ENCODE assay signal across 16 cellular contexts in the genomic region with DNA sequence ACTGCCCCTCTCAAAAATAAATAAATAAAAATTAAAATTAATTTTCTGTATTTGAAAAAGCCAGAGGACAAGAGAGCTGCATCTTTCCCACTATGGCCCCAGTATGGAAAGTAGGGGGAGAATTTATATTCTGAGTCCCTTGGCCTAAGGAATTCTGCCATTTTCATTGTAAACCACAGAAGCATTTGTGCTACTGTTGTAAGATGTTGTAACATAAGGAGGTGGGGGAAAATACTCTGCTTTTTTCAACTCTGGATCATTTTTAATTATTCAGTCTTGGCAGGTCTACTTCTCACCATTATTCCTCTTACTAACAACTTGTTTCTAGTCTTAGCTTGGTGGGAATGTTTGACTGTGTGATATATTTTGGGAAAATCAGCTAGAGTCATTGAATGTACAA. TPM values are rescaled to one million over a fixed set of nuclear protein-coding genes. Genes with fewer than 3 reads are reported as not detected.
DNase-seq lines count a peak whose midpoint lies in the region; ATAC-seq and TF ChIP-seq lines count a peak whose summit lies in the region.
"Had no signal": no experiment of that assay in that cellular context is flagged by ENCODE, and none has a peak within 500 bp of the region (broad histone marks: within the 10 kb centered on the region; RNA-seq: fewer than 3 reads in every experiment).

No MANE protein-coding gene starts in this region.

- peak overlapping the region in 2 of 10 experiments; percentile 35 to 38; a peak in 3 of 20 replicates for H3K4me3 ChIP-seq in BLaER1 treated with 17β-estradiol and CSF1 and Interleukin-3, amounts not matched to agents 10 nM and 100 nM
- H3K4me3 ChIP-seq in ascending aorta (no peak overlapping the region), mesenchymal stem cell (ENCODE audit: insufficient read depth in 1 of 2, low read depth in 1 of 2, low read length in 2 of 2) (no peak overlapping the region), suprapubic skin (no peak overlapping the region), psoas muscle (no peak overlapping the region)

- no peak for DNase-seq in ascending aorta (ENCODE audit: low spot score in 2 of 2)
- DNase-seq in mesenchymal stem cell = peak; percentile 8
- no peak for DNase-seq in suprapubic skin (ENCODE audit: low spot score in 2 of 2)
- no peak for DNase-seq in psoas muscle
- DNase-seq: ACHN; CD8-positive, alpha-beta T cell; GOT3; MM.1S; NCI-H1105 treated with DMSO at 0.1 percent for 48 hours; NCI-H187 treated with DMSO at 0.1 percent for 48 hours; NCI-H2171; NCI-H774 had no signal

- H2BK15ac ChIP-seq in mesenchymal stem cell (ENCODE audit: low read depth, poor library complexity, severe bottlenecking) = no peak overlapping the region

- H3K36me3 ChIP-seq in BLaER1 treated with 17β-estradiol and CSF1 and Interleukin-3, amounts not matched to agents 10 nM and 100 nM = no peaks in the 10 kb centered on the region
- H3K36me3 ChIP-seq in ascending aorta (no peaks in the 10 kb centered on the region), mesenchymal stem cell (ENCODE audit: control insufficient read depth in 1 of 2, insufficient read depth in 2 of 2, low read depth in 1 of 2, low read length in 2 of 2) (no peaks in the 10 kb centered on the region), suprapubic skin (no peaks in the 10 kb centered on the region), psoas muscle (ENCODE audit: insufficient read depth in 1 of 2, low read depth in 1 of 2) (no peaks in the 10 kb centered on the region)

- H2BK12ac ChIP-seq in mesenchymal stem cell (ENCODE audit: low read length in 2 of 2) = no peak overlapping the region

- H2BK5ac ChIP-seq in mesenchymal stem cell (ENCODE audit: low read depth, low read length, poor library complexity, severe bottlenecking) = no peak overlapping the region

- H2BK120ac ChIP-seq in mesenchymal stem cell (ENCODE audit: low read depth, low read length) = no peak overlapping the region

- H3K79me1 ChIP-seq in mesenchymal stem cell (replicated peaks; ENCODE audit: low read length, poor library complexity, severe bottlenecking) = no peaks in the 10 kb centered on the region

- no peak overlapping the region for H2AK5ac ChIP-seq in mesenchymal stem cell (ENCODE audit: low read length, severe bottlenecking)

- H3K27me3 ChIP-seq in BLaER1 treated with 17β-estradiol and CSF1 and Interleukin-3, amounts not matched to agents 10 nM and 100 nM = no peaks in the 10 kb centered on the region
- H3K27me3 ChIP-seq in ascending aorta (no peaks in the 10 kb centered on the region), mesenchymal stem cell (ENCODE audit: control insufficient read depth in 1 of 2, insufficient read depth in 1 of 2, low read length in 2 of 2) (peaks cover 11 to 15% of the 10 kb centered on the region in 2 experiments), suprapubic skin (no peaks in the 10 kb centered on the region), psoas muscle (ENCODE audit: insufficient read depth in 3 of 3, low read length in 2 of 3) (no peaks in the 10 kb centered on the region)

- no peak for TF ChIP-seq EP300 in suprapubic skin (IDR thresholded peaks at IDR 0.05)

- no peak overlapping the region for H4K91ac ChIP-seq in mesenchymal stem cell (ENCODE audit: low read length)

- ATAC-seq in HG03342 (IDR thresholded peaks at IDR 0.05; ENCODE audit: unreplicated experiment) (no peak), HG03565 (IDR thresholded peaks at IDR 0.05; ENCODE audit: unreplicated experiment) (no peak), psoas muscle (no peak)
- ATAC-seq: CD8-positive, alpha-beta T cell; Panc1 had no signal

- no peaks in the 10 kb centered on the region for H4K20me1 ChIP-seq in BLaER1 treated with 17β-estradiol and CSF1 and Interleukin-3, amounts not matched to agents 10 nM and 100 nM

- no peak overlapping the region for H3K4ac ChIP-seq in mesenchymal stem cell (ENCODE audit: low read depth in 1 of 2, low read length in 2 of 2)

- peak overlapping the region in 6 of 11 experiments; percentile 63 to 86 (median 77); a peak in 12 of 22 replicates for H3K27ac ChIP-seq in BLaER1 treated with 17β-estradiol and CSF1 and Interleukin-3, amounts not matched to agents 10 nM and 100 nM
- peak overlapping the region; percentile 71 to 73 for H3K27ac ChIP-seq in ascending aorta
- H3K27ac ChIP-seq in mesenchymal stem cell (ENCODE audit: low read length, poor library complexity, severe bottlenecking) = no peak overlapping the region
- peak overlapping the region; percentile 7 for H3K27ac ChIP-seq in suprapubic skin
- no peak overlapping the region for H3K27ac ChIP-seq in psoas muscle

- TF ChIP-seq CTCF in ascending aorta (IDR thresholded peaks at IDR 0.05) (no peak), suprapubic skin (IDR thresholded peaks at IDR 0.05) (no peak), psoas muscle (IDR thresholded peaks at IDR 0.05) (no peak)

- no peak overlapping the region for H3K23ac ChIP-seq in mesenchymal stem cell (ENCODE audit: low read length in 2 of 2)

- no peak overlapping the region for H3K18ac ChIP-seq in mesenchymal stem cell (ENCODE audit: low read depth in 1 of 2, low read length in 2 of 2)

- peak overlapping the region in 10 of 11 experiments; percentile 39 to 93 (median 82); a peak in 17 of 22 replicates for H3K4me2 ChIP-seq in BLaER1 treated with 17β-estradiol and CSF1 and Interleukin-3, amounts not matched to agents 10 nM and 100 nM
- no peak overlapping the region for H3K4me2 ChIP-seq in mesenchymal stem cell (ENCODE audit: low read length, poor library complexity, severe bottlenecking)

- H3K4me1 ChIP-seq in BLaER1 treated with 17β-estradiol and CSF1 and Interleukin-3, amounts not matched to agents 10 nM and 100 nM = peaks cover 15 to 99% (median 90%) of the 10 kb centered on the region in 10 experiments
- peaks cover 0 to 17% of the 10 kb centered on the region in 2 donors for H3K4me1 ChIP-seq in ascending aorta
- H3K4me1 ChIP-seq in mesenchymal stem cell (ENCODE audit: control insufficient read depth, insufficient read depth, low read depth, low read length) = no peaks in the 10 kb centered on the region
- no peaks in the 10 kb centered on the region for H3K4me1 ChIP-seq in suprapubic skin
- H3K4me1 ChIP-seq in psoas muscle = no peaks in the 10 kb centered on the region

- H3K9ac ChIP-seq in BLaER1 treated with 17β-estradiol and CSF1 and Interleukin-3, amounts not matched to agents 10 nM and 100 nM = peak overlapping the region in 5 of 11 experiments; percentile 4 to 66 (median 58); a peak in 7 of 22 replicates
- H3K9ac ChIP-seq in mesenchymal stem cell (ENCODE audit: low read length) = peak overlapping the region; percentile 62

- H3K14ac ChIP-seq in mesenchymal stem cell (ENCODE audit: low read length in 2 of 2) = no peak overlapping the region

- intact Hi-C loops in ascending aorta (cut with DNase I) = loop anchor here (10.0 kb wide), 1 partner anchor 179 kb away; the partner anchor contains the start of gene SRP19
- intact Hi-C loops in psoas muscle (cut with DNase I) = no loop called here

- TF ChIP-seq POLR2A in suprapubic skin (IDR thresholded peaks at IDR 0.05) = no peak

- H2AFZ ChIP-seq in mesenchymal stem cell (ENCODE audit: low read depth, low read length) = no peak overlapping the region

- no peak overlapping the region for H4K8ac ChIP-seq in mesenchymal stem cell (ENCODE audit: low read length)

- H3K9me3 ChIP-seq in BLaER1 treated with 17β-estradiol and CSF1 and Interleukin-3, amounts not matched to agents 10 nM and 100 nM (replicated peaks in 1 of 11) = peaks cover 3 to 14% (median 9%) of the 10 kb centered on the region in 11 experiments; a peak in 12 of 22 replicates
- H3K9me3 ChIP-seq in ascending aorta = no peaks in the 10 kb centered on the region
- H3K9me3 ChIP-seq in mesenchymal stem cell (ENCODE audit: control insufficient read depth, low read length) = no peaks in the 10 kb centered on the region
- no peaks in the 10 kb centered on the region for H3K9me3 ChIP-seq in suprapubic skin
- no peaks in the 10 kb centered on the region for H3K9me3 ChIP-seq in psoas muscle

RNA-seq across cellular contexts. Expression of gene APC, which starts 52.3 kb away (rescaled TPM):
- 197 TPM for total RNA-seq in ascending aorta
- 14.8 TPM for polyA plus RNA-seq in mesenchymal stem cell (2013, experiment 1 of 2)
- 14.9 TPM for polyA plus RNA-seq in mesenchymal stem cell (2013, experiment 2 of 2)
- total RNA-seq in suprapubic skin = 10 to 100 TPM; 40.8 to 76.4 (median 53.9) TPM
- total RNA-seq in psoas muscle = 10 to 100 TPM; 23.8 to 37.0 (median 29.6) TPM
- 10 to 100 TPM in 1 of 3 donors, 1 to 10 TPM in 2; 5.2 to 28.6 (median 6.7) TPM for polyA plus RNA-seq in psoas muscle

Comparison
In these comparisons a context has a peak if more than half of its experiments do, and no peak if none do; other contexts are left out.
1. H3K27ac ChIP-seq: peak in BLaER1 treated with 17β-estradiol and CSF1 and Interleukin-3, amounts not matched to agents 10 nM and 100 nM (6 of 11), ascending aorta (2 of 2) and suprapubic skin (single experiment); none in mesenchymal stem cell (single experiment) and psoas muscle (single experiment).